ENCODE assay signal across 8 cellular contexts in the genomic region with DNA sequence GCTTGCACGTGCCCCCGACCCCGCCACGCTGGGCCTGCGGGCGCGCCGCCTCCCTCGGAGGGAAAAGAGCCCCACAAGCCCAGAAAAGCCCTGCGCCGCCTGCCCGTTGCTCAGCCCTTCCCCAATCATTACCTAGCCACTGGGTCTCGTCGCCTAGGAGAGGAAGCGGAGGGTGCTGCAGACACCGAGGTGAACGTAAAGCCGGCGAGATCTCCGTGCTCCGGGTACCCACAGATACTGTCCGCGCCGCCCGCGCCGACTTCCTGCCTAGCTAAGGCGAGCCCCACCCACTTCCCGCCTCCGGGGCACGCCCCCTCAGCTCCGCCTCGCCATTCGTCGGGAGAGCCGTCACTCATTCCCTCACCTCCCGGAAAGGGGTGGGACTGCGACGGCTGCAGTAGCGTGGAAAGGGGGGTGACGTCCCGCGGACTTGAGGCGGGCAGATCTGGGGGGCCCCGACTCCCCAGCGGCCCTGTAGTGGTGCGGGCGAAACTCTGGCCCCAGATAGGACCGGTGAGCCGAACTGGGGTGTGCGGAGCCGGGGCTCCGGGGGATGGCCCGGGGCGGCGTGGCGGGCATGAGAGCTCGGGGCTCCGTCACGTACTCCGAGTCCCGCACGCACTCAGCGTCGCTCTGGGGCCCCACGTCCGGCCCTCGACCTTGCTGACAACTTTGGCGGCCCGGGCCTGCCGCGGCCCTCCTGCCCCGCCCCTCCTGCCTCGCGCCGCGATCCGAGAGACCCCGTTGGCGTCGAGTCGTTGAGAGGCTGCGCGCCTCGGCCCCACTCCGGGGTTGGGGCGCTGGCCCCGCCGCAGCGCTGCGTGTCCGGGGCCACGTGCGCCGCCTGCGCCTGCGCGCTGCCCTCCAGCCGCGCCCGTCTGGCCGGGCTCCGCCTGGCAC. TPM values are rescaled to one million over a fixed set of nuclear protein-coding genes. Genes with fewer than 3 reads are reported as not detected.
DNase-seq lines count a peak whose midpoint lies in the region; ATAC-seq and TF ChIP-seq lines count a peak whose summit lies in the region.

A gene (minus strand): TSS at position 239 of the 900 bp plus-strand sequence. CDS start 3,778 bp downstream, outside the sequence.

- DNase-seq in DMS 273 treated with DMSO at 0.1 percent for 48 hours (lab: John Stamatoyannopoulos, UW), result peak; percentile 82
- DNase-seq in activated T-cell treated with anti-CD3 and anti-CD28 coated beads for 24 hours (ENCODE audit: low read depth), result peak; percentile 99
- peak; percentile 96 for DNase-seq in epidermal melanocyte (ENCODE audit: insufficient read length, low spot score)
- peak; percentile 98 to 100 (median 99) for DNase-seq in mucosa of descending colon
- DNase-seq in stimulated activated CD8-positive, alpha-beta memory T cell treated with anti-CD3 and anti-CD28 coated beads, Interleukin-4, amount 100 ng/mL, for 1 hour (ENCODE audit: low read depth in 2 of 2, low spot score in 1 of 2), result peak; percentile 99

- TF ChIP-seq CTCF in OCI-LY3 (IDR thresholded peaks at IDR 0.05; ENCODE audit: low read depth, low read length), result no peak
- no peak for TF ChIP-seq CTCF in mucosa of descending colon (IDR thresholded peaks at IDR 0.05)

- H2AFZ ChIP-seq in OCI-LY3 (ENCODE audit: low read depth, low read length), result 0 out of 2 replicates have a peak within 1 kb of the TSS, but pooled peaks have one; percentile 43

- H3K27ac ChIP-seq in HUES64 (ENCODE audit: low read depth, low read length), result peak within 1 kb of the TSS; percentile 97
- H3K27ac ChIP-seq in OCI-LY3 (ENCODE audit: low read length), result peak within 1 kb of the TSS; percentile 86

- peaks cover 36% of the 10 kb centered on the region for H4K20me1 ChIP-seq in OCI-LY3 (ENCODE audit: insufficient read depth, low read length)

- H3K9me3 ChIP-seq in HUES64 (ENCODE audit: insufficient read depth, low read depth, low read length), result no peaks in the 10 kb centered on the region
- H3K9me3 ChIP-seq in OCI-LY3 (ENCODE audit: insufficient read depth, low read length), result no peaks in the 10 kb centered on the region
- H3K9me3 ChIP-seq in mucosa of descending colon, result no peaks in the 10 kb centered on the region

- H3K4me3 ChIP-seq in HUES64 (ENCODE audit: low read length), result peak within 1 kb of the TSS; percentile 96
- peak within 1 kb of the TSS; percentile 98 for H3K4me3 ChIP-seq in OCI-LY3 (ENCODE audit: low read length)
- H3K4me3 ChIP-seq in mucosa of descending colon, result peak within 1 kb of the TSS; percentile 90

- intact Hi-C loops in mucosa of descending colon (cut with DNase I, micrococcal nuclease), result no loop called here

- ATAC-seq in GM21515 (IDR thresholded peaks at IDR 0.05; ENCODE audit: unreplicated experiment) (peak; percentile 75), mucosa of descending colon (peak; percentile 91)

- H3K79me2 ChIP-seq in OCI-LY3 (ENCODE audit: low read length), result peaks cover 58% of the 10 kb centered on the region

- H3K4me2 ChIP-seq in OCI-LY3 (ENCODE audit: low read length), result peak within 1 kb of the TSS; percentile 89

- peaks cover 40% of the 10 kb centered on the region for H3K4me1 ChIP-seq in HUES64 (ENCODE audit: insufficient read depth, low read length)
- peaks cover 33% of the 10 kb centered on the region for H3K4me1 ChIP-seq in OCI-LY3 (ENCODE audit: low read length)
- H3K4me1 ChIP-seq in mucosa of descending colon (ENCODE audit: low read depth), result peaks cover 52% of the 10 kb centered on the region

- under 1% methylated on average over 103 of the region's 103 CpGs for WGBS in HUES64

- H3K9ac ChIP-seq in HUES64 (ENCODE audit: low read depth, low read length), result peak within 1 kb of the TSS; percentile 99
- H3K9ac ChIP-seq in OCI-LY3 (ENCODE audit: low read length), result peak within 1 kb of the TSS; percentile 99

- peaks cover 28% of the 10 kb centered on the region for H3K36me3 ChIP-seq in HUES64 (ENCODE audit: insufficient read depth, low read length)
- H3K36me3 ChIP-seq in OCI-LY3 (replicated peaks; ENCODE audit: low read depth, low read length), result peaks cover 40% of the 10 kb centered on the region
- no peaks in the 10 kb centered on the region for H3K36me3 ChIP-seq in mucosa of descending colon (ENCODE audit: low read depth)

- H3K27me3 ChIP-seq in HUES64 (ENCODE audit: insufficient read depth, low read length) (0 out of 2 replicates have a peak, but pooled peaks cover 4% of the 10 kb centered on the region), OCI-LY3 (ENCODE audit: low read depth, low read length) (no peaks in the 10 kb centered on the region)

RNA-seq across cellular contexts. Expression of the gene that starts here (rescaled TPM):
- polyA plus RNA-seq in HUES64 (2013, experiment 1 of 2), result 1,715 TPM
- polyA plus RNA-seq in HUES64 (2013, experiment 2 of 2), result 1,820 TPM
- total RNA-seq in mucosa of descending colon, result 100 to 1,000 TPM; 383 to 734 (median 494) TPM

Comparison
In these comparisons a context has a peak if more than half of its experiments do, and no peak if none do; other contexts are left out.
1. Peak in every context shown above with its lines: DNase-seq, ATAC-seq, H3K4me3 ChIP-seq and H3K27ac ChIP-seq.